1 cellular context compared by ENCODE assay signal in genomic region chr11:17353228-17354021, GRCh38.
A peak's percentile ranks its signal among the peaks of the same experiment; 100 is the strongest.
TF ChIP-seq lines count a peak whose summit lies in the region.

No MANE protein-coding gene starts in this region.

TF ChIP-seq in K562, 482 proteins besides CTCF, POLR2A, EP300 and RAD21 (continues in another document):
- TF ChIP-seq NONO (IDR thresholded peaks at IDR 0.05; ENCODE audit: low read depth in 2 of 2, low read length in 1 of 2): peak in 1 of 2 experiments; percentile 47; a peak in 2 of 4 replicates
- TF ChIP-seq E2F6 (IDR thresholded peaks at IDR 0.05; ENCODE audit: borderline replicate concordance in 1 of 2, extremely low read depth in 1 of 2, insufficient read depth in 1 of 2, insufficient read length in 1 of 2, low read depth in 1 of 2, low read length in 1 of 2, poor library complexity in 1 of 2, severe bottlenecking in 1 of 2): peak; percentile 77 to 86
- TF ChIP-seq CBFA2T2 (conservative IDR thresholded peaks at IDR 0.05): no peak
- TF ChIP-seq SMAD4 (CRISPR knock-in tag; conservative IDR thresholded peaks at IDR 0.05): peak; percentile 96
- TF ChIP-seq RB1 (IDR thresholded peaks at IDR 0.05; ENCODE audit: low read depth): peak; percentile 82
- no peak for TF ChIP-seq NR2C2 (CRISPR knock-in tag; IDR thresholded peaks at IDR 0.05)
- peak; percentile 62; the same call in 1 of the 2 replicates for TF ChIP-seq NR2C2 (tag; IDR thresholded peaks at IDR 0.05)
- TF ChIP-seq CREB3 (tag; conservative IDR thresholded peaks at IDR 0.05; ENCODE audit: low read depth): no peak
- TF ChIP-seq SP1 (CRISPR knock-in tag; IDR thresholded peaks at IDR 0.05): peak; percentile 13; the same call in 1 of the 2 replicates
- peak; percentile 42 for TF ChIP-seq E2F8 (IDR thresholded peaks at IDR 0.05; ENCODE audit: low read depth, partially characterized antibody)
- TF ChIP-seq TAF9B (IDR thresholded peaks at IDR 0.05; ENCODE audit: partially characterized antibody): peak; percentile 28
- 0 out of 2 replicates have a peak, but pooled peaks have one; percentile 47 for TF ChIP-seq FOXP1 (CRISPR knock-in tag; IDR thresholded peaks at IDR 0.05)
- TF ChIP-seq ZNF277 (CRISPR knock-in tag; IDR thresholded peaks at IDR 0.05; ENCODE audit: borderline replicate concordance): no peak
- TF ChIP-seq GMEB1 (CRISPR knock-in tag; IDR thresholded peaks at IDR 0.05): no peak
- peak; percentile 75 for TF ChIP-seq PCBP1 (IDR thresholded peaks at IDR 0.05; ENCODE audit: low read depth, low read length, poor library complexity, severe bottlenecking)
- TF ChIP-seq YY1 (IDR thresholded peaks at IDR 0.05; ENCODE audit: borderline replicate concordance in 1 of 3, control insufficient read depth in 1 of 3, extremely low read depth in 1 of 3, insufficient read depth in 3 of 3, insufficient read length in 1 of 3, insufficient replicate concordance in 2 of 3, low read depth in 1 of 3, low read length in 2 of 3): peak in 1 of 3 experiments; percentile 55
- TF ChIP-seq NFIX (CRISPR knock-in tag; IDR thresholded peaks at IDR 0.05; ENCODE audit: low read depth): no peak
- TF ChIP-seq SAP30 (IDR thresholded peaks at IDR 0.05; ENCODE audit: borderline replicate concordance, insufficient read depth, low read depth, low read length, poor library complexity, severe bottlenecking): peak; percentile 70
- TF ChIP-seq FOXK2 (conservative IDR thresholded peaks at IDR 0.05 in 1 of 2, IDR thresholded peaks at IDR 0.05 in 1 of 2; ENCODE audit: low read depth in 2 of 2): peak in 1 of 2 experiments; percentile 4; a peak in 1 of 4 replicates
- TF ChIP-seq ZNF639 (CRISPR knock-in tag; conservative IDR thresholded peaks at IDR 0.05 in 1 of 2, IDR thresholded peaks at IDR 0.05 in 1 of 2): 0 out of 4 replicates have a peak, but pooled peaks of 1 of the 2 experiments have one; percentile 15
- TF ChIP-seq ZNF232 (CRISPR knock-in tag; IDR thresholded peaks at IDR 0.05): no peak
- 0 out of 2 replicates have a peak, but pooled peaks have one; percentile 29 for TF ChIP-seq MBD2 (IDR thresholded peaks at IDR 0.05; ENCODE audit: borderline replicate concordance, low read depth)
- TF ChIP-seq ZNF444 (CRISPR knock-in tag; IDR thresholded peaks at IDR 0.05): no peak
- TF ChIP-seq SETDB1 (IDR thresholded peaks at IDR 0.05; ENCODE audit: low read length): no peak
- no peak for TF ChIP-seq CREBBP (IDR thresholded peaks at IDR 0.05; ENCODE audit: low read depth, low read length)
- TF ChIP-seq ZNF551 (CRISPR knock-in tag; IDR thresholded peaks at IDR 0.05): no peak
- TF ChIP-seq ZNF431 (CRISPR knock-in tag; IDR thresholded peaks at IDR 0.05): no peak
- TF ChIP-seq FOXP4 (CRISPR knock-in tag; IDR thresholded peaks at IDR 0.05; ENCODE audit: borderline replicate concordance): 0 out of 2 replicates have a peak, but pooled peaks have one; percentile 66
- peak; percentile 63; the same call in 1 of the 2 replicates for TF ChIP-seq KAT7 (CRISPR knock-in tag; IDR thresholded peaks at IDR 0.05; ENCODE audit: borderline replicate concordance)
- no peak for TF ChIP-seq ZNF3 (CRISPR knock-in tag; IDR thresholded peaks at IDR 0.05)
- TF ChIP-seq NEUROD1 (IDR thresholded peaks at IDR 0.05; ENCODE audit: borderline replicate concordance, low read depth, low read length, partially characterized antibody): no peak
- no peak for TF ChIP-seq NFE2L1 (tag; IDR thresholded peaks at IDR 0.05; ENCODE audit: borderline replicate concordance, low read depth)
- peak; percentile 45; the same call in 1 of the 2 replicates for TF ChIP-seq DPF2 (IDR thresholded peaks at IDR 0.05)
- TF ChIP-seq GABPA (tag; conservative IDR thresholded peaks at IDR 0.05; ENCODE audit: low read depth): peak; percentile 71
- peak; percentile 49 for TF ChIP-seq HNRNPLL (IDR thresholded peaks at IDR 0.05; ENCODE audit: low read depth, low read length, poor library complexity, severe bottlenecking)
- peak in 1 of 2 experiments; percentile 67; a peak in 2 of 4 replicates for TF ChIP-seq TEAD1 (CRISPR knock-in tag; IDR thresholded peaks at IDR 0.05)
- 0 out of 2 replicates have a peak, but pooled peaks have one; percentile 34 for TF ChIP-seq POLR2H (tag; IDR thresholded peaks at IDR 0.05; ENCODE audit: low read depth)
- TF ChIP-seq PHF20 (IDR thresholded peaks at IDR 0.05; ENCODE audit: partially characterized antibody): peak; percentile 64
- no peak for TF ChIP-seq CHD1 (IDR thresholded peaks at IDR 0.05; ENCODE audit: low read length)
- TF ChIP-seq SMC3 (conservative IDR thresholded peaks at IDR 0.05; ENCODE audit: insufficient read depth, low read depth, low read length): no peak
- TF ChIP-seq ZNF197 (CRISPR knock-in tag; IDR thresholded peaks at IDR 0.05; ENCODE audit: low read depth): no peak
- TF ChIP-seq RBFOX2 (IDR thresholded peaks at IDR 0.05; ENCODE audit: low read depth, low read length): peak; percentile 95
- peak; percentile 77 for TF ChIP-seq ETV1 (tag; conservative IDR thresholded peaks at IDR 0.05; ENCODE audit: low read depth)
- TF ChIP-seq THAP7 (CRISPR knock-in tag; IDR thresholded peaks at IDR 0.05): no peak
- peak; percentile 76 for TF ChIP-seq CTBP1 (IDR thresholded peaks at IDR 0.05; ENCODE audit: borderline replicate concordance)
- TF ChIP-seq GABPB1 (CRISPR knock-in tag; IDR thresholded peaks at IDR 0.05): peak; percentile 75
- 0 out of 2 replicates have a peak, but pooled peaks have one; percentile 26 for TF ChIP-seq TOE1 (IDR thresholded peaks at IDR 0.05; ENCODE audit: borderline replicate concordance)
- no peak for TF ChIP-seq TOE1 (CRISPR knock-in tag; IDR thresholded peaks at IDR 0.05; ENCODE audit: borderline replicate concordance, low read depth)
- peak; percentile 96 for TF ChIP-seq AFF4 (CRISPR knock-in tag; IDR thresholded peaks at IDR 0.05)
- TF ChIP-seq CREB1 (IDR thresholded peaks at IDR 0.05): peak; percentile 79; the same call in 1 of the 2 replicates
- TF ChIP-seq CREB1 (CRISPR knock-in tag; IDR thresholded peaks at IDR 0.05): peak; percentile 67
- no peak; the same call in 1 of the 2 replicates for TF ChIP-seq SAFB (IDR thresholded peaks at IDR 0.05; ENCODE audit: borderline replicate concordance, low read depth, low read length)
- peak; percentile 11 for TF ChIP-seq SMAD1 (IDR thresholded peaks at IDR 0.05; ENCODE audit: low read depth, low read length, partially characterized antibody)
- TF ChIP-seq ZNF77 (CRISPR knock-in tag; IDR thresholded peaks at IDR 0.05): no peak
